In genomic region chr14:101227611-101228594, GRCh38 we compare ENCODE assay signal across 20 cellular contexts.
DNase-seq lines count a peak whose midpoint lies in the region; ATAC-seq, FAIRE-seq and TF ChIP-seq lines count a peak whose summit lies in the region.
"Had no signal": no experiment of that assay in that cellular context is flagged by ENCODE, and none has a peak within 500 bp of the region (broad histone marks: within the 10 kb centered on the region; RNA-seq: fewer than 3 reads in every experiment).

No MANE protein-coding gene starts in this region.

- no peak overlapping the region for H3K4me3 ChIP-seq in kidney (ENCODE audit: low read length in 2 of 2)
- H3K4me3 ChIP-seq: MG63, Peyer's patch had no signal

- no peaks in the 10 kb centered on the region for H3K4me1 ChIP-seq in kidney (ENCODE audit: control insufficient read depth in 1 of 2, insufficient read depth in 1 of 2, low read depth in 1 of 2, low read length in 2 of 2)
- H3K4me1 ChIP-seq: Peyer's patch had no signal

- no peak overlapping the region for H3K4me3 Mint-ChIP-seq in activated CD8-positive, alpha-beta memory T cell treated with anti-CD3 and anti-CD28 coated beads, Interleukin-2, amount 10 ng/mL, durations not matched to agents 7 days and 5 days
- no peak overlapping the region for H3K4me3 Mint-ChIP-seq in central memory CD8-positive, alpha-beta T cell
- no peak overlapping the region for H3K4me3 Mint-ChIP-seq in stimulated activated memory B cell treated with anti-CD40 and anti-IgM and Interleukin-4, amounts not matched to agents 10 μg/mL and 1 μg/mL and 100 μg/mL, for 72 hours
- H3K4me3 Mint-ChIP-seq: CD4-positive, alpha-beta T cell had no signal

- H3K4me1 Mint-ChIP-seq in activated CD8-positive, alpha-beta memory T cell treated with anti-CD3 and anti-CD28 coated beads, Interleukin-2, amount 10 ng/mL, durations not matched to agents 7 days and 5 days: peaks cover 4% of the 10 kb centered on the region
- H3K4me1 Mint-ChIP-seq in central memory CD8-positive, alpha-beta T cell: no peaks in the 10 kb centered on the region
- no peaks in the 10 kb centered on the region for H3K4me1 Mint-ChIP-seq in stimulated activated memory B cell treated with anti-CD40 and anti-IgM and Interleukin-4, amounts not matched to agents 10 μg/mL and 1 μg/mL and 100 μg/mL, for 72 hours

- peak; percentile 38 for DNase-seq in activated CD8-positive, alpha-beta memory T cell treated with anti-CD3 and anti-CD28 coated beads, Interleukin-2, amount 10 ng/mL, durations not matched to agents 7 days and 5 days
- no peak for DNase-seq in activated CD8-positive, alpha-beta memory T cell treated with anti-CD3 and anti-CD28 coated beads, Interleukin-2, amount 50 U/mL, for 4 hours
- peak in 1 of 2 donors; percentile 8 for DNase-seq in central memory CD8-positive, alpha-beta T cell (ENCODE audit: low spot score in 2 of 2)
- DNase-seq in left lobe of liver (ENCODE audit: low spot score) (peak; percentile 32), posterior vena cava (ENCODE audit: low spot score) (peak; percentile 55), occipital lobe (lab: John Stamatoyannopoulos, UW) (no peak), kidney (no peak)
- DNase-seq: BE2C, DMS53, MG63, NCI-H1092, NCI-H146, NCI-H2081 treated with DMSO at 0.1 percent for 48 hours, NCI-H524 had no signal

- no peaks in the 10 kb centered on the region for H3K9me3 ChIP-seq in kidney (ENCODE audit: control insufficient read depth in 1 of 2, low read length in 2 of 2)
- H3K9me3 ChIP-seq: BE2C, MG63, Peyer's patch had no signal

- H3K27ac ChIP-seq in kidney (ENCODE audit: low read depth in 2 of 2, low read length in 2 of 2): no peak overlapping the region
- H3K27ac ChIP-seq: 22Rv1, KMS-11, Peyer's patch had no signal

- H3K27me3 Mint-ChIP-seq in activated CD8-positive, alpha-beta memory T cell treated with anti-CD3 and anti-CD28 coated beads, Interleukin-2, amount 10 ng/mL, durations not matched to agents 7 days and 5 days: no peaks in the 10 kb centered on the region
- peaks cover 33% of the 10 kb centered on the region for H3K27me3 Mint-ChIP-seq in central memory CD8-positive, alpha-beta T cell
- peaks cover 15% of the 10 kb centered on the region for H3K27me3 Mint-ChIP-seq in stimulated activated memory B cell treated with anti-CD40 and anti-IgM and Interleukin-4, amounts not matched to agents 10 μg/mL and 1 μg/mL and 100 μg/mL, for 72 hours

- H3K36me3 Mint-ChIP-seq in activated CD8-positive, alpha-beta memory T cell treated with anti-CD3 and anti-CD28 coated beads, Interleukin-2, amount 10 ng/mL, durations not matched to agents 7 days and 5 days: no peaks in the 10 kb centered on the region
- no peaks in the 10 kb centered on the region for H3K36me3 Mint-ChIP-seq in central memory CD8-positive, alpha-beta T cell (ENCODE audit: insufficient read depth)
- no peaks in the 10 kb centered on the region for H3K36me3 Mint-ChIP-seq in stimulated activated memory B cell treated with anti-CD40 and anti-IgM and Interleukin-4, amounts not matched to agents 10 μg/mL and 1 μg/mL and 100 μg/mL, for 72 hours

- H3K9ac ChIP-seq in kidney (ENCODE audit: low read length in 2 of 2): no peak overlapping the region
- H3K9ac ChIP-seq: KMS-11 had no signal

- no peak for TF ChIP-seq CTCF in kidney (IDR thresholded peaks at IDR 0.05; ENCODE audit: borderline replicate concordance, extremely low read depth, insufficient read depth)

- no peak overlapping the region for H3K27ac Mint-ChIP-seq in activated CD8-positive, alpha-beta memory T cell treated with anti-CD3 and anti-CD28 coated beads, Interleukin-2, amount 10 ng/mL, durations not matched to agents 7 days and 5 days
- peak overlapping the region; percentile 56 for H3K27ac Mint-ChIP-seq in central memory CD8-positive, alpha-beta T cell (ENCODE audit: low read depth)
- H3K27ac Mint-ChIP-seq in stimulated activated memory B cell treated with anti-CD40 and anti-IgM and Interleukin-4, amounts not matched to agents 10 μg/mL and 1 μg/mL and 100 μg/mL, for 72 hours: no peak overlapping the region
- H3K27ac Mint-ChIP-seq: CD4-positive, alpha-beta T cell had no signal

- no peak for ATAC-seq in activated CD8-positive, alpha-beta memory T cell treated with anti-CD3 and anti-CD28 coated beads, Interleukin-2, amount 10 ng/mL, durations not matched to agents 7 days and 5 days
- ATAC-seq in central memory CD8-positive, alpha-beta T cell (replicated peaks; ENCODE audit: extremely low read depth, poor library complexity, severe bottlenecking): no peak
- ATAC-seq in left lobe of liver: no peak
- no peak for ATAC-seq in stimulated activated memory B cell treated with anti-CD40 and anti-IgM and Interleukin-4, amounts not matched to agents 10 μg/mL and 1 μg/mL and 100 μg/mL, for 72 hours
- ATAC-seq: Right ventricle myocardium inferior had no signal

- H3K9me3 Mint-ChIP-seq in activated CD8-positive, alpha-beta memory T cell treated with anti-CD3 and anti-CD28 coated beads, Interleukin-2, amount 10 ng/mL, durations not matched to agents 7 days and 5 days (ENCODE audit: low read depth): no peaks in the 10 kb centered on the region
- no peaks in the 10 kb centered on the region for H3K9me3 Mint-ChIP-seq in central memory CD8-positive, alpha-beta T cell
- peaks cover 3% of the 10 kb centered on the region for H3K9me3 Mint-ChIP-seq in stimulated activated memory B cell treated with anti-CD40 and anti-IgM and Interleukin-4, amounts not matched to agents 10 μg/mL and 1 μg/mL and 100 μg/mL, for 72 hours
- H3K9me3 Mint-ChIP-seq: CD4-positive, alpha-beta T cell had no signal

- CTCF ChIA-PET in activated CD8-positive, alpha-beta memory T cell treated with anti-CD3 and anti-CD28 coated beads, Interleukin-2, amount 10 ng/mL, durations not matched to agents 7 days and 5 days (lab: Charles Lee): no interaction called here

- no peaks in the 10 kb centered on the region for H3K36me3 ChIP-seq in kidney (ENCODE audit: control insufficient read depth in 1 of 2, insufficient read depth in 2 of 2, low read length in 2 of 2)
- H3K36me3 ChIP-seq: BE2C, MG63, Peyer's patch had no signal

- intact Hi-C loops in posterior vena cava (cut with DNase I): no loop called here
- intact Hi-C loops in kidney (cut with DNase I): no loop called here

- FAIRE-seq in kidney (lab: Jason Lieb, UNC): no peak

Comparison
In these comparisons a context has a peak if more than half of its experiments do, and no peak if none do; other contexts are left out.
1. DNase-seq: peak in activated CD8-positive, alpha-beta memory T cell treated with anti-CD3 and anti-CD28 coated beads, Interleukin-2, amount 10 ng/mL, durations not matched to agents 7 days and 5 days (single experiment), left lobe of liver (single experiment) and posterior vena cava (single experiment); none in activated CD8-positive, alpha-beta memory T cell treated with anti-CD3 and anti-CD28 coated beads, Interleukin-2, amount 50 U/mL, for 4 hours (single experiment), occipital lobe (single experiment) and kidney (single experiment).